Comparison of ENCODE assay signal across 17 cellular contexts in the genomic region with DNA sequence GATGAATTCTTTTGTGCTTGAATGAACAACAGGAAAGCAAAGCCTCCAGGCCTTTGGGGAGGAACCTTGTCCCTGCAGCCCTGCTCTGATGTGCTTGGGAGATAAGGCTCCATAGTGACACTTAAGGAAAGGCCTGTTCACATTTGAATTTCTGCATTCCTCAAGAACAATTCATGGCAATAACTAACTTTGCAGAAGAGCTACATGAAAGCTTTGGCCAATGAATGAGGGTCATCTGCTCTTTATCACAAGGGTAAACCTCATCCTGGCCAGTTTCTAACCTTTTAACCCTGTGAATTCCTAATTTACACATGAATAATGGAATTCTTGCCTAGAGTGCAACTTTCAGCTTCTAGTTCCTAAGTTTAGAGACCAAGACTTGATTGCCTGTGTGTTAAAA. TPM values are rescaled to one million over a fixed set of nuclear protein-coding genes. Genes with fewer than 3 reads are reported as not detected.
A peak's percentile ranks its signal among the peaks of the same experiment; 100 is the strongest.
DNase-seq lines count a peak whose midpoint lies in the region; ATAC-seq, FAIRE-seq and TF ChIP-seq lines count a peak whose summit lies in the region.
"Had no signal": no experiment of that assay in that cellular context is flagged by ENCODE, and none has a peak within 500 bp of the region (broad histone marks: within the 10 kb centered on the region; RNA-seq: fewer than 3 reads in every experiment).

No MANE protein-coding gene starts in this region.

- CTCF ChIA-PET in HEK293 (lab: Yijun Ruan, JAX), result interaction anchor here (0.8 to 1.5 kb wide), 3 partner anchors 18 to 50 kb away, joined by 3 to 4 read pairs (median 4); no protein-coding TSS in a partner anchor

- ATAC-seq in esophagus mucosa, result no peak
- no peak for ATAC-seq in HG03097 (IDR thresholded peaks at IDR 0.05; ENCODE audit: low FRiP score, unreplicated experiment)
- ATAC-seq: activated naive CD8-positive, alpha-beta T cell treated with anti-CD3 and anti-CD28 coated beads, Interleukin-2, amount 50 U/mL, for 24 hours; stimulated activated naive B cell treated with anti-CD40 and anti-IgM and Interleukin-4, amounts not matched to agents 10 μg/mL and 1 μg/mL and 100 μg/mL, for 72 hours had no signal

- H3K27me3 Mint-ChIP-seq in astrocyte (ENCODE audit: low read depth, unreplicated experiment), result peaks cover 1% of the 10 kb centered on the region

- H3K4me2 ChIP-seq in astrocyte (ENCODE audit: low read length), result no peak overlapping the region

- DNase-seq in A172 (ENCODE audit: low spot score), result peak; percentile 72
- DNase-seq in astrocyte (ENCODE audit: low read depth), result peak; percentile 63
- DNase-seq in kidney tubule cell (ENCODE audit: low spot score), result peak; percentile 85
- no peak for DNase-seq in small intestine
- DNase-seq in stimulated activated naive CD4-positive, alpha-beta T cell treated with Interleukin-2 at 50 U/mL for 16 hours (lab: John Stamatoyannopoulos, UW), result no peak
- DNase-seq: activated CD8-positive, alpha-beta memory T cell treated with anti-CD3 and anti-CD28 coated beads, Interleukin-2, amount 50 U/mL, for 4 hours; activated naive CD8-positive, alpha-beta T cell treated with anti-CD3 and anti-CD28 coated beads, Interleukin-2, amount 50 U/mL, for 24 hours; DMS53; H7; NCI-H1436; NCI-H526; RPMI8226; stimulated activated CD4-positive, alpha-beta T cell treated with anti-CD3 and anti-CD28 coated beads, Interleukin-2, amount 100 ng/mL, for 48 hours; stimulated activated naive B cell treated with anti-CD40 and anti-IgM and Interleukin-4, amounts not matched to agents 10 μg/mL and 1 μg/mL and 100 μg/mL, for 72 hours had no signal

- H3K27me3 ChIP-seq in astrocyte (ENCODE audit: insufficient read depth, low read length) (peaks cover 16% of the 10 kb centered on the region), small intestine (ENCODE audit: control insufficient read depth in 2 of 2, insufficient read depth in 2 of 2, low read length in 2 of 2) (peaks cover 5 to 8% of the 10 kb centered on the region in 2 donors)

- H3K4me3 Mint-ChIP-seq in astrocyte (ENCODE audit: unreplicated experiment), result no peak overlapping the region
- H3K4me3 Mint-ChIP-seq: activated naive CD8-positive, alpha-beta T cell treated with anti-CD3 and anti-CD28 coated beads, Interleukin-2, amount 50 U/mL, for 24 hours; stimulated activated naive B cell treated with anti-CD40 and anti-IgM and Interleukin-4, amounts not matched to agents 10 μg/mL and 1 μg/mL and 100 μg/mL, for 72 hours had no signal

- H3K4me3 ChIP-seq in HEK293 (ENCODE audit: low read depth, low read length) (no peak overlapping the region), astrocyte (ENCODE audit: insufficient read depth, low read depth, low read length) (no peak overlapping the region), small intestine (ENCODE audit: low read depth in 1 of 2, low read length in 2 of 2) (no peak overlapping the region)

- H2AFZ ChIP-seq in astrocyte (ENCODE audit: low read depth, low read length), result no peak overlapping the region

- POLR2A ChIA-PET in HEK293 (lab: Yijun Ruan, JAX), result no interaction called here

- TF ChIP-seq CTCF in HEK293 (tag by site-specific recombination; IDR thresholded peaks at IDR 0.05) (no peak), astrocyte (IDR thresholded peaks at IDR 0.05; ENCODE audit: insufficient read depth, low read depth, low read length) (no peak)

- no peak overlapping the region for H3K9ac ChIP-seq in astrocyte (ENCODE audit: low read length)

- no peaks in the 10 kb centered on the region for H3K9me3 Mint-ChIP-seq in astrocyte (ENCODE audit: unreplicated experiment)
- H3K9me3 Mint-ChIP-seq: activated naive CD8-positive, alpha-beta T cell treated with anti-CD3 and anti-CD28 coated beads, Interleukin-2, amount 50 U/mL, for 24 hours; stimulated activated naive B cell treated with anti-CD40 and anti-IgM and Interleukin-4, amounts not matched to agents 10 μg/mL and 1 μg/mL and 100 μg/mL, for 72 hours had no signal

- H3K4me1 Mint-ChIP-seq in astrocyte (ENCODE audit: low read depth, unreplicated experiment), result peaks cover 29% of the 10 kb centered on the region
- H3K4me1 Mint-ChIP-seq: activated naive CD8-positive, alpha-beta T cell treated with anti-CD3 and anti-CD28 coated beads, Interleukin-2, amount 50 U/mL, for 24 hours; stimulated activated naive B cell treated with anti-CD40 and anti-IgM and Interleukin-4, amounts not matched to agents 10 μg/mL and 1 μg/mL and 100 μg/mL, for 72 hours had no signal

- peaks cover 2% of the 10 kb centered on the region for H3K36me3 Mint-ChIP-seq in astrocyte (ENCODE audit: low read depth, unreplicated experiment)
- H3K36me3 Mint-ChIP-seq: stimulated activated naive B cell treated with anti-CD40 and anti-IgM and Interleukin-4, amounts not matched to agents 10 μg/mL and 1 μg/mL and 100 μg/mL, for 72 hours had no signal

- no peak overlapping the region; the same call in 1 of the 2 replicates for H3K27ac ChIP-seq in HEK293 (ENCODE audit: extremely low read depth, low read depth, low read length)
- no peak overlapping the region for H3K27ac ChIP-seq in astrocyte (ENCODE audit: low read depth, low read length)
- H3K27ac ChIP-seq in small intestine (ENCODE audit: low read depth in 1 of 2, low read length in 1 of 2), result no peak overlapping the region

- H3K27ac Mint-ChIP-seq in astrocyte (ENCODE audit: unreplicated experiment), result no peak overlapping the region
- H3K27ac Mint-ChIP-seq: activated naive CD8-positive, alpha-beta T cell treated with anti-CD3 and anti-CD28 coated beads, Interleukin-2, amount 50 U/mL, for 24 hours; stimulated activated naive B cell treated with anti-CD40 and anti-IgM and Interleukin-4, amounts not matched to agents 10 μg/mL and 1 μg/mL and 100 μg/mL, for 72 hours had no signal

- no peaks in the 10 kb centered on the region for H4K20me1 ChIP-seq in astrocyte (ENCODE audit: insufficient read depth, low read length)

- H3K79me2 ChIP-seq in astrocyte (ENCODE audit: insufficient read depth, low read length), result no peaks in the 10 kb centered on the region

- H3K36me3 ChIP-seq in HEK293 (ENCODE audit: control insufficient read depth in 2 of 2, insufficient read depth in 1 of 2, low read length in 2 of 2), result no peaks in the 10 kb centered on the region
- no peaks in the 10 kb centered on the region for H3K36me3 ChIP-seq in astrocyte (ENCODE audit: insufficient read depth, low read length)
- H3K36me3 ChIP-seq in small intestine (ENCODE audit: control insufficient read depth in 2 of 2, insufficient read depth in 2 of 2, low read length in 2 of 2), result no peaks in the 10 kb centered on the region

- H3K4me1 ChIP-seq in HEK293 (ENCODE audit: control insufficient read depth, insufficient read depth, low read length), result peaks cover 16% of the 10 kb centered on the region
- H3K4me1 ChIP-seq in astrocyte (ENCODE audit: insufficient read depth, low read length), result no peaks in the 10 kb centered on the region
- peaks cover 0 to 5% of the 10 kb centered on the region in 2 donors for H3K4me1 ChIP-seq in small intestine (ENCODE audit: control insufficient read depth in 2 of 2, insufficient read depth in 1 of 2, low read depth in 1 of 2, low read length in 1 of 2)

- H3K9me3 ChIP-seq in HEK293 (ENCODE audit: control insufficient read depth, insufficient read depth, low read depth, low read length), result no peaks in the 10 kb centered on the region
- H3K9me3 ChIP-seq in astrocyte (ENCODE audit: insufficient read depth, low read depth, low read length), result no peaks in the 10 kb centered on the region
- no peaks in the 10 kb centered on the region for H3K9me3 ChIP-seq in small intestine (ENCODE audit: control insufficient read depth, low read depth)

- FAIRE-seq in astrocyte (lab: Jason Lieb, UNC) (no peak), small intestine (lab: Jason Lieb, UNC) (no peak)

TF ChIP-seq in HEK293, 187 proteins besides CTCF, POLR2A, EP300 and RAD21:
- TF ChIP-seq ZNF302 (tag by site-specific recombination; IDR thresholded peaks at IDR 0.05; ENCODE audit: low read depth) (no peak), ZNF133 (tag by site-specific recombination; IDR thresholded peaks at IDR 0.05) (no peak), KLF10 (tag by site-specific recombination; IDR thresholded peaks at IDR 0.05) (no peak), ZNF791 (tag by site-specific recombination; IDR thresholded peaks at IDR 0.05) (no peak), WT1 (tag by site-specific recombination; IDR thresholded peaks at IDR 0.05) (peak; percentile 48; the same call in 1 of the 2 replicates), ZNF830 (tag by site-specific recombination; IDR thresholded peaks at IDR 0.05; ENCODE audit: low read depth) (no peak)

RNA-seq across cellular contexts. Expression of a gene that starts 5.6 kb away (rescaled TPM):
- total RNA-seq in A172 (2014; rRNA removed; shearing (Covaris generic)), result 3.6 and 8.7 TPM in 2 replicates
- total RNA-seq in astrocyte (13.6 and 39.4 TPM in 2 replicates), esophagus mucosa (0.56 TPM)
- polyA plus RNA-seq in small intestine, result under 1 TPM in 1 of 3 donors, not detected in 2; 0.19 TPM

Comparison
In these comparisons a context has a peak if more than half of its experiments do, and no peak if none do; other contexts are left out.
1. DNase-seq: peak in A172 (single experiment), astrocyte (single experiment) and kidney tubule cell (single experiment); none in small intestine (single experiment) and stimulated activated naive CD4-positive, alpha-beta T cell treated with Interleukin-2 at 50 U/mL for 16 hours (single experiment).